In the genomic region with DNA sequence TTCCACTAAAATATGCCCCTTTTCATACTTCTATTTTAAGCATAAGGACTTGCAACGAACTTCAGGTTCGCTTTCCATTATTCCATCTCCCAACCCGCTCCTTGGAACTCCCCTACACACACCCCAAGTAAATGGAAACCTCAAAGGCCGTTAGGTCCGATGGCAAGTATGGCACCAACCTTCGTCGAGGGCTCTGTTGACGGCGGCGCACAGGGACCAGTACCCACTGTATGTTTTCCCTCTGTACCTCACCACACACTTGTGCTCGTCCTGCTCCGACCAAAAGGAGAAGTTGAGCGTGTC, we compare ENCODE assay signal across 8 cellular contexts. TPM values are rescaled to one million over a fixed set of nuclear protein-coding genes. Genes with fewer than 3 reads are reported as not detected.
DNase-seq lines count a peak whose midpoint lies in the region; ATAC-seq and TF ChIP-seq lines count a peak whose summit lies in the region.

No MANE protein-coding gene starts in this region.

- H3K4me3 ChIP-seq in AG10803 (ENCODE audit: low read length) (peak overlapping the region; percentile 75), H7 (ENCODE audit: insufficient read depth, low read depth, low read length) (peak overlapping the region; percentile 42; the same call in 1 of the 2 replicates), foreskin fibroblast (ENCODE audit: low read depth in 1 of 2, low read length in 2 of 2) (peak overlapping the region; percentile 49 to 60), gastrocnemius medialis (peak overlapping the region; percentile 78 to 96 (median 84))

- peaks cover 13% of the 10 kb centered on the region for H3K4me1 Mint-ChIP-seq in T-helper 2 cell treated with Interferon-gamma antibody and Interleukin-4, amounts not matched to agents 5 μg/mL and 100 μg/mL, for 36 hours (ENCODE audit: low read depth)

- H3K4me1 ChIP-seq in gastrocnemius medialis: peaks cover 11 to 17% of the 10 kb centered on the region in 2 donors

- H3K27me3 Mint-ChIP-seq in T-helper 2 cell treated with Interferon-gamma antibody and Interleukin-4, amounts not matched to agents 5 μg/mL and 100 μg/mL, for 36 hours (ENCODE audit: low read depth): no peaks in the 10 kb centered on the region

- no peaks in the 10 kb centered on the region for H3K9me3 Mint-ChIP-seq in T-helper 2 cell treated with Interferon-gamma antibody and Interleukin-4, amounts not matched to agents 5 μg/mL and 100 μg/mL, for 36 hours

- no peaks in the 10 kb centered on the region for H3K36me3 ChIP-seq in H7 (replicated peaks; ENCODE audit: control insufficient read depth, insufficient read depth, low read length)
- H3K36me3 ChIP-seq in gastrocnemius medialis: peaks cover 0 to 36% of the 10 kb centered on the region in 2 donors

- H3K27me3 ChIP-seq in H7 (ENCODE audit: control insufficient read depth, insufficient read depth, low read length): no peaks in the 10 kb centered on the region
- no peaks in the 10 kb centered on the region for H3K27me3 ChIP-seq in gastrocnemius medialis

- TF ChIP-seq POLR2A in gastrocnemius medialis (IDR thresholded peaks at IDR 0.05): no peak

- intact Hi-C loops in gastrocnemius medialis (cut with DNase I; ENCODE audit: low total_unique reads): loop anchor here (1.0 kb wide), 1 partner anchor 23 kb away; no protein-coding TSS in a partner anchor

- H3K27ac ChIP-seq in gastrocnemius medialis: peak overlapping the region; percentile 78 to 92 (median 88)

- in situ Hi-C loops in gastrocnemius medialis (cut with MboI; ENCODE audit: low sequenced_read_pairs in 4 of 4): no loop called here

- peak overlapping the region; percentile 96 for H3K27ac Mint-ChIP-seq in T-helper 2 cell treated with Interferon-gamma antibody and Interleukin-4, amounts not matched to agents 5 μg/mL and 100 μg/mL, for 36 hours

- ATAC-seq in gastrocnemius medialis (peak; percentile 17 to 35), GM18909 (IDR thresholded peaks at IDR 0.05; ENCODE audit: poor library complexity, unreplicated experiment) (no peak), HG03378 (IDR thresholded peaks at IDR 0.05; ENCODE audit: unreplicated experiment) (no peak)

- DNase-seq in AG10803 (ENCODE audit: low read depth) (no peak), H7 (no peak), foreskin fibroblast (no peak), gastrocnemius medialis (no peak), DMS79 treated with DMSO at 0.1 percent for 48 hours (lab: John Stamatoyannopoulos, UW) (no peak)
- DNase-seq in T-helper 2 cell treated with Interferon-gamma antibody and Interleukin-4, amounts not matched to agents 5 μg/mL and 100 μg/mL, for 36 hours (ENCODE audit: low spot score): peak; percentile 29

- H3K36me3 Mint-ChIP-seq in T-helper 2 cell treated with Interferon-gamma antibody and Interleukin-4, amounts not matched to agents 5 μg/mL and 100 μg/mL, for 36 hours (ENCODE audit: low read depth): peaks cover 11% of the 10 kb centered on the region

- no peak for TF ChIP-seq CTCF in AG10803 (conservative IDR thresholded peaks at IDR 0.05; ENCODE audit: low read length)
- no peak for TF ChIP-seq CTCF in foreskin fibroblast (IDR thresholded peaks at IDR 0.05; ENCODE audit: low read depth, low read length)
- no peak for TF ChIP-seq CTCF in gastrocnemius medialis (IDR thresholded peaks at IDR 0.05 in 4 of 5, conservative IDR thresholded peaks at IDR 0.05 in 1 of 5)

- no peaks in the 10 kb centered on the region for H3K9me3 ChIP-seq in gastrocnemius medialis

- peak overlapping the region; percentile 98 for H3K4me3 Mint-ChIP-seq in T-helper 2 cell treated with Interferon-gamma antibody and Interleukin-4, amounts not matched to agents 5 μg/mL and 100 μg/mL, for 36 hours

RNA-seq across cellular contexts. Expression of a gene that starts 24.1 kb away (rescaled TPM):
- 572 and 604 TPM in 2 replicates for total RNA-seq in H7 (2014; rRNA removed; shearing (Covaris generic))
- 100 to 1,000 TPM; 313 to 390 (median 349) TPM for total RNA-seq in gastrocnemius medialis

RNA-seq across cellular contexts. Expression of a gene that starts 24.7 kb away (rescaled TPM):
- total RNA-seq in H7 (2014; rRNA removed; shearing (Covaris generic)): 10.7 and 12.3 TPM in 2 replicates
- 1 to 10 TPM; 2.8 to 3.9 (median 3.6) TPM for total RNA-seq in gastrocnemius medialis

RNA-seq across cellular contexts. Expression of a gene that starts 34.7 kb away (rescaled TPM):
- total RNA-seq in H7 (2014; rRNA removed; shearing (Covaris generic)): 1.8 and 2.7 TPM in 2 replicates
- 1 to 10 TPM; 1.7 to 4.1 (median 2.2) TPM for total RNA-seq in gastrocnemius medialis

Comparison
In these comparisons a context has a peak if more than half of its experiments do, and no peak if none do; other contexts are left out.
1. ATAC-seq: peak in gastrocnemius medialis (2 of 2); none in GM18909 (single experiment) and HG03378 (single experiment).
2. Peak in every context shown above with its lines, with median percentiles within 50 percentile points of each other: H3K4me3 ChIP-seq.